Comparison of ENCODE assay signal across 15 cellular contexts in genomic region chr2:113906647-113907046, GRCh38.
"Had no signal": no experiment of that assay in that cellular context is flagged by ENCODE, and none has a peak within 500 bp of the region (broad histone marks: within the 10 kb centered on the region; RNA-seq: fewer than 3 reads in every experiment).

No MANE protein-coding gene starts in this region.

- H3K27ac Mint-ChIP-seq: activated CD8-positive, alpha-beta memory T cell treated with anti-CD3 and anti-CD28 coated beads, Interleukin-2, amount 10 ng/mL, durations not matched to agents 7 days and 5 days; neural progenitor cell had no signal

- H3K9me3 ChIP-seq: pancreas, stomach, thoracic aorta, upper lobe of right lung had no signal

- H3K36me3 ChIP-seq: cardiac muscle cell, neural progenitor cell, pancreas, stomach, thoracic aorta, upper lobe of right lung had no signal

- H3K4me1 Mint-ChIP-seq: neural progenitor cell had no signal

- H3K4me1 ChIP-seq: neural progenitor cell had no signal

- H3K27me3 ChIP-seq: cardiac muscle cell, neural progenitor cell, pancreas, stomach, upper lobe of right lung had no signal

- DNase-seq: activated CD4-positive, alpha-beta T cell treated with anti-CD3 and anti-CD28 coated beads, Interleukin-2, amount 50 U/mL, for 4 hours; activated CD4-positive, CD25-positive, alpha-beta regulatory T cell; activated CD8-positive, alpha-beta memory T cell treated with anti-CD3 and anti-CD28 coated beads, Interleukin-2, amount 10 ng/mL, durations not matched to agents 7 days and 5 days; activated T-cell treated with anti-CD3 and anti-CD28 coated beads, Interleukin-2, amount 50 U/mL, for 48 hours; hypothalamus; kidney glomerular epithelial cell; left ventricle myocardium superior; pancreas; stomach; upper lobe of right lung had no signal

- H3K27me3 Mint-ChIP-seq: activated CD8-positive, alpha-beta memory T cell treated with anti-CD3 and anti-CD28 coated beads, Interleukin-2, amount 10 ng/mL, durations not matched to agents 7 days and 5 days had no signal

- H3K4me3 ChIP-seq: cardiac muscle cell, neural progenitor cell, pancreas, stomach, thoracic aorta, upper lobe of right lung had no signal

- H3K4me3 Mint-ChIP-seq: activated CD8-positive, alpha-beta memory T cell treated with anti-CD3 and anti-CD28 coated beads, Interleukin-2, amount 10 ng/mL, durations not matched to agents 7 days and 5 days; neural progenitor cell had no signal

- H3K27ac ChIP-seq: cardiac muscle cell, neural progenitor cell, pancreas, stomach, thoracic aorta, upper lobe of right lung had no signal

- ATAC-seq: activated CD8-positive, alpha-beta memory T cell treated with anti-CD3 and anti-CD28 coated beads, Interleukin-2, amount 10 ng/mL, durations not matched to agents 7 days and 5 days; esophagus mucosa; left ventricle myocardium superior; pancreas; sciatic nerve; upper lobe of right lung had no signal
